ENCODE assay signal across 8 cellular contexts in genomic region chr20:45934046-45934586, GRCh38. TPM values are rescaled to one million over a fixed set of nuclear protein-coding genes. Genes with fewer than 3 reads are reported as not detected.
A peak's percentile ranks its signal among the peaks of the same experiment; 100 is the strongest.
DNase-seq lines count a peak whose midpoint lies in the region; ATAC-seq, FAIRE-seq and TF ChIP-seq lines count a peak whose summit lies in the region.

No MANE protein-coding gene starts in this region.

- H3K79me2 ChIP-seq in HepG2 (ENCODE audit: insufficient read depth, low read length) = peaks cover 24% of the 10 kb centered on the region

- peak overlapping the region; percentile 96 for H3K4me3 ChIP-seq in SJSA1
- peak overlapping the region; percentile 89 for H3K4me3 ChIP-seq in coronary artery
- peak overlapping the region; percentile 92 to 97 (median 95) for H3K4me3 ChIP-seq in HepG2 (replicated peaks in 1 of 3; ENCODE audit: insufficient read depth in 1 of 3, low read depth in 2 of 3, low read length in 3 of 3)

- FAIRE-seq in HTR-8/SVneo (lab: Jason Lieb, UNC) (no peak), HepG2 (lab: Jason Lieb, UNC) (no peak)

- no peaks in the 10 kb centered on the region for H4K20me1 ChIP-seq in HepG2 (ENCODE audit: insufficient read depth, low read length)

- in situ Hi-C loops in HepG2 (cut with HindIII; ENCODE audit: extremely low pct_ligation_motif_present, low pct_unique_long_range_greater_than_20kb) = loop anchor here (5.0 kb wide), 1 partner anchor 42 kb away; the partner anchor contains the start of genes CTSA and NEURL2

- intact Hi-C loops in HepG2 (cut with micrococcal nuclease; ENCODE audit: unreplicated experiment) = loop anchor here (2.0 to 5.0 kb wide), 4 partner anchors 38 to 102 kb away; partner anchors contain the start of genes ACOT8, CTSA, NEURL2 and SNX21

- TSS peak; percentile 88 for BruUV-seq in HepG2 (replicated peaks; lab: Mats Ljungman, UMichigan)

- 2% methylated on average over 27 of the region's 34 CpGs for WGBS in HepG2 (ENCODE audit: low lambda C conversion rate)

- TF ChIP-seq CTCF in coronary artery (IDR thresholded peaks at IDR 0.05) (no peak), HepG2 (CRISPR knock-in tag; IDR thresholded peaks at IDR 0.05) (0 out of 2 replicates have a peak, but pooled peaks have one; percentile 18)

- no peak for TF ChIP-seq POLR2A in HepG2 (IDR thresholded peaks at IDR 0.05; ENCODE audit: insufficient read depth in 1 of 2, low read depth in 2 of 2, low read length in 2 of 2)

- peak overlapping the region; percentile 99 for H3K27ac ChIP-seq in SJSA1
- peak overlapping the region; percentile 98 to 100 for H3K27ac ChIP-seq in coronary artery
- peak overlapping the region; percentile 97 for H3K27ac ChIP-seq in HepG2 (ENCODE audit: extremely low read length, insufficient read depth, low read length)

- peak; percentile 52 for DNase-seq in DMS114 treated with DMSO at 0.1 percent for 48 hours (lab: John Stamatoyannopoulos, UW; ENCODE audit: unreplicated experiment)
- DNase-seq in HTR-8/SVneo (ENCODE audit: insufficient read length, low spot score) = peak; percentile 74
- peak in 1 of 2 experiments; percentile 55 for DNase-seq in SJSA1 (ENCODE audit: low read depth in 1 of 2, low spot score in 2 of 2)
- peak; percentile 87 for DNase-seq in coronary artery (ENCODE audit: low spot score)
- no peak for DNase-seq in HepG2 (ENCODE audit: low spot score)

- TF ChIP-seq EP300 in HepG2 (IDR thresholded peaks at IDR 0.05; ENCODE audit: low read depth in 2 of 2, low read length in 2 of 2) (no peak), HepG2 (CRISPR knock-in tag; IDR thresholded peaks at IDR 0.05; ENCODE audit: borderline replicate concordance) (no peak)

- peaks cover 34% of the 10 kb centered on the region for H3K4me1 Mint-ChIP-seq in stimulated activated naive CD8-positive, alpha-beta T cell treated with anti-CD3 and anti-CD28 coated beads, Interleukin-15, Interleukin-2, amounts not matched to agents 100 ng/mL and 50 ng/mL, for 24 hours (ENCODE audit: low read depth)

- H3K36me3 Mint-ChIP-seq in stimulated activated naive CD8-positive, alpha-beta T cell treated with anti-CD3 and anti-CD28 coated beads, Interleukin-15, Interleukin-2, amounts not matched to agents 100 ng/mL and 50 ng/mL, for 24 hours (ENCODE audit: low read depth) = peaks cover 15% of the 10 kb centered on the region

- POLR2A ChIA-PET in HepG2 (lab: Yijun Ruan, JAX) = interaction anchor here (0.7 to 5.9 kb wide), 25 partner anchors 9 to 590 kb away, joined by 3 to 201 read pairs (median 7); partner anchors contain the start of genes ACOT8, CTSA, DNTTIP1 and NEURL2

- peak overlapping the region; percentile 99 for H3K27ac Mint-ChIP-seq in stimulated activated naive CD8-positive, alpha-beta T cell treated with anti-CD3 and anti-CD28 coated beads, Interleukin-15, Interleukin-2, amounts not matched to agents 100 ng/mL and 50 ng/mL, for 24 hours

- no peaks in the 10 kb centered on the region for H3K9me3 Mint-ChIP-seq in stimulated activated naive CD8-positive, alpha-beta T cell treated with anti-CD3 and anti-CD28 coated beads, Interleukin-15, Interleukin-2, amounts not matched to agents 100 ng/mL and 50 ng/mL, for 24 hours

- H3K4me2 ChIP-seq in HepG2 (ENCODE audit: low read depth, low read length) = peak overlapping the region; percentile 97

- H3K36me3 ChIP-seq in SJSA1 (peaks cover 33% of the 10 kb centered on the region), HepG2 (replicated peaks in 1 of 2; ENCODE audit: control insufficient read depth in 1 of 2, insufficient read depth in 2 of 2, low read length in 2 of 2) (peaks cover 19 to 21% of the 10 kb centered on the region in 2 experiments; a peak in 4 of 5 replicates)

- peak overlapping the region; percentile 98 for H3K4me3 Mint-ChIP-seq in stimulated activated naive CD8-positive, alpha-beta T cell treated with anti-CD3 and anti-CD28 coated beads, Interleukin-15, Interleukin-2, amounts not matched to agents 100 ng/mL and 50 ng/mL, for 24 hours

- no peaks in the 10 kb centered on the region for H3K27me3 Mint-ChIP-seq in stimulated activated naive CD8-positive, alpha-beta T cell treated with anti-CD3 and anti-CD28 coated beads, Interleukin-15, Interleukin-2, amounts not matched to agents 100 ng/mL and 50 ng/mL, for 24 hours

- CTCF ChIA-PET in HepG2 (lab: Yijun Ruan, JAX; ENCODE audit: low intra/inter-chr PET ratio, low total read pairs) = interaction anchor here (0.9 to 1.2 kb wide), 2 partner anchors 12 to 29 kb away, joined by 3 read pairs; no protein-coding TSS in a partner anchor

- H3K9me3 ChIP-seq in SJSA1 (replicated peaks) = no peaks in the 10 kb centered on the region
- no peaks in the 10 kb centered on the region for H3K9me3 ChIP-seq in HepG2 (ENCODE audit: low read length)

- TF ChIP-seq RAD21 in HepG2 (CRISPR knock-in tag; IDR thresholded peaks at IDR 0.05) = no peak

- ATAC-seq in GM19467 (IDR thresholded peaks at IDR 0.05; ENCODE audit: unreplicated experiment) (peak; percentile 3), HepG2 (peak; percentile 27), GM18870 (IDR thresholded peaks at IDR 0.05; ENCODE audit: unreplicated experiment) (no peak)

- no peaks in the 10 kb centered on the region for H3K27me3 ChIP-seq in SJSA1 (replicated peaks)
- H3K27me3 ChIP-seq in HepG2 (ENCODE audit: control insufficient read depth in 1 of 2, insufficient read depth in 2 of 2, low read length in 2 of 2) = no peaks in the 10 kb centered on the region; a peak in 1 of 5 replicates

- H3K4me1 ChIP-seq in SJSA1 (replicated peaks) (peaks cover 7% of the 10 kb centered on the region), HepG2 (ENCODE audit: insufficient read depth, low read length) (peaks cover 54% of the 10 kb centered on the region)

- H2AFZ ChIP-seq in HepG2 (ENCODE audit: low read length) = no peak overlapping the region

- peak overlapping the region; percentile 100 for H3K9ac ChIP-seq in HepG2 (ENCODE audit: insufficient read depth, low read depth, low read length)

RNA-seq across cellular contexts. Expression of gene PCIF1, which starts 0.4 kb away (rescaled TPM):
- total RNA-seq in SJSA1 (2014; rRNA removed; shearing (Covaris generic)) = 5.2 and 9.6 TPM in 2 replicates
- 18.5 and 20.9 TPM in 2 replicates for total RNA-seq in HepG2 (2016; rRNA removed; fragmentation: Illumina TruSeq; extraction: Trizol)
- 30.2 and 42.6 TPM in 2 replicates for total RNA-seq in HepG2 (2016; cell fraction: cytosol; rRNA removed; fragmentation: Illumina TruSeq; extraction: Trizol; ENCODE audit: low read depth)
- 17.6 and 21.4 TPM in 2 replicates for total RNA-seq in HepG2 (2016; cell fraction: insoluble cytoplasmic fraction; rRNA removed; fragmentation: Illumina TruSeq; extraction: Trizol)
- 35.4 and 44.6 TPM in 2 replicates for total RNA-seq in HepG2 (2016; cell fraction: membrane; rRNA removed; fragmentation: Illumina TruSeq; extraction: Trizol)
- total RNA-seq in HepG2 (2016; cell fraction: nucleus; rRNA removed; fragmentation: Illumina TruSeq; extraction: Trizol) = 19.3 and 21.9 TPM in 2 replicates
- polyA plus RNA-seq in HepG2 (2011; rRNA removed) = 21.6 and 24.4 TPM in 2 replicates
- polyA plus RNA-seq in HepG2 (2011; cell fraction: cytosol; rRNA removed) = 19.5 and 26.1 TPM in 2 replicates
- 38.0 and 44.1 TPM in 2 replicates for polyA plus RNA-seq in HepG2 (2011; cell fraction: nucleus; rRNA removed)
- 22.9 and 30.3 TPM in 2 replicates for polyA plus RNA-seq in HepG2 (2012)
- polyA plus RNA-seq in HepG2 (2016; cell fraction: cytosol; fragmentation: Illumina TruSeq; extraction: Trizol; ENCODE audit: low read depth) = 41.4 and 54.3 TPM in 2 replicates
- 27.4 and 35.6 TPM in 2 replicates for polyA plus RNA-seq in HepG2 (2016; cell fraction: insoluble cytoplasmic fraction; fragmentation: Illumina TruSeq; extraction: Trizol; ENCODE audit: low read depth)
- 51.1 and 55.4 TPM in 2 replicates for polyA plus RNA-seq in HepG2 (2016; cell fraction: membrane; fragmentation: Illumina TruSeq; extraction: Trizol; ENCODE audit: low read depth)
- polyA plus RNA-seq in HepG2 (2016; cell fraction: nucleus; fragmentation: Illumina TruSeq; extraction: Trizol; ENCODE audit: insufficient read depth, low read depth) = 35.5 and 37.2 TPM in 2 replicates
- polyA minus RNA-seq in HepG2 (2011; rRNA and poly(A)+ RNA removed; ENCODE audit: low replicate concordance) = 40.1 and 74.5 TPM in 2 replicates
- polyA minus RNA-seq in HepG2 (2011; cell fraction: cytosol; rRNA and poly(A)+ RNA removed) = 19.4 and 24.4 TPM in 2 replicates
- polyA minus RNA-seq in HepG2 (2011; cell fraction: nucleus; rRNA and poly(A)+ RNA removed) = 55.2 and 63.6 TPM in 2 replicates

RNA-seq across cellular contexts. Expression of gene PLTP, which starts 22.2 kb away (rescaled TPM):
- total RNA-seq in SJSA1 (2014; rRNA removed; shearing (Covaris generic)) = 4.2 and 6.6 TPM in 2 replicates
- total RNA-seq in HepG2 (2016; rRNA removed; fragmentation: Illumina TruSeq; extraction: Trizol) = 7.0 and 16.9 TPM in 2 replicates
- 3.6 and 5.4 TPM in 2 replicates for total RNA-seq in HepG2 (2016; cell fraction: cytosol; rRNA removed; fragmentation: Illumina TruSeq; extraction: Trizol; ENCODE audit: low read depth)
- total RNA-seq in HepG2 (2016; cell fraction: insoluble cytoplasmic fraction; rRNA removed; fragmentation: Illumina TruSeq; extraction: Trizol) = 5.7 and 18.2 TPM in 2 replicates
- 6.1 and 6.9 TPM in 2 replicates for total RNA-seq in HepG2 (2016; cell fraction: membrane; rRNA removed; fragmentation: Illumina TruSeq; extraction: Trizol)
- 18.3 and 22.2 TPM in 2 replicates for total RNA-seq in HepG2 (2016; cell fraction: nucleus; rRNA removed; fragmentation: Illumina TruSeq; extraction: Trizol)
- polyA plus RNA-seq in HepG2 (2011; rRNA removed) = 28.6 and 30.7 TPM in 2 replicates
- 26.4 and 36.2 TPM in 2 replicates for polyA plus RNA-seq in HepG2 (2011; cell fraction: cytosol; rRNA removed)
- polyA plus RNA-seq in HepG2 (2011; cell fraction: nucleus; rRNA removed) = 25.4 and 33.0 TPM in 2 replicates
- 13.5 and 20.7 TPM in 2 replicates for polyA plus RNA-seq in HepG2 (2012)
- 6.3 and 6.9 TPM in 2 replicates for polyA plus RNA-seq in HepG2 (2016; cell fraction: cytosol; fragmentation: Illumina TruSeq; extraction: Trizol; ENCODE audit: low read depth)
- polyA plus RNA-seq in HepG2 (2016; cell fraction: insoluble cytoplasmic fraction; fragmentation: Illumina TruSeq; extraction: Trizol; ENCODE audit: low read depth) = 7.2 and 10.5 TPM in 2 replicates
- 7.7 and 8.9 TPM in 2 replicates for polyA plus RNA-seq in HepG2 (2016; cell fraction: membrane; fragmentation: Illumina TruSeq; extraction: Trizol; ENCODE audit: low read depth)
- 31.7 and 37.7 TPM in 2 replicates for polyA plus RNA-seq in HepG2 (2016; cell fraction: nucleus; fragmentation: Illumina TruSeq; extraction: Trizol; ENCODE audit: insufficient read depth, low read depth)
- 3.3 and 51.4 TPM in 2 replicates for polyA minus RNA-seq in HepG2 (2011; rRNA and poly(A)+ RNA removed; ENCODE audit: low replicate concordance)
- polyA minus RNA-seq in HepG2 (2011; cell fraction: cytosol; rRNA and poly(A)+ RNA removed) = 17.1 and 20.1 TPM in 2 replicates
- polyA minus RNA-seq in HepG2 (2011; cell fraction: nucleus; rRNA and poly(A)+ RNA removed) = 8.1 and 10.7 TPM in 2 replicates

RNA-seq across cellular contexts. Expression of gene ZNF335, which starts 37.9 kb away (rescaled TPM):
- 8.1 and 12.2 TPM in 2 replicates for total RNA-seq in SJSA1 (2014; rRNA removed; shearing (Covaris generic))
- total RNA-seq in HepG2 (2016; rRNA removed; fragmentation: Illumina TruSeq; extraction: Trizol) = 6.0 and 13.7 TPM in 2 replicates
- total RNA-seq in HepG2 (2016; cell fraction: cytosol; rRNA removed; fragmentation: Illumina TruSeq; extraction: Trizol; ENCODE audit: low read depth) = 4.5 and 4.7 TPM in 2 replicates
- 5.0 and 12.7 TPM in 2 replicates for total RNA-seq in HepG2 (2016; cell fraction: insoluble cytoplasmic fraction; rRNA removed; fragmentation: Illumina TruSeq; extraction: Trizol)
- total RNA-seq in HepG2 (2016; cell fraction: membrane; rRNA removed; fragmentation: Illumina TruSeq; extraction: Trizol) = 6.7 and 7.0 TPM in 2 replicates
- total RNA-seq in HepG2 (2016; cell fraction: nucleus; rRNA removed; fragmentation: Illumina TruSeq; extraction: Trizol) = 18.8 and 22.0 TPM in 2 replicates
- 9.7 and 12.3 TPM in 2 replicates for polyA plus RNA-seq in HepG2 (2011; rRNA removed)
- polyA plus RNA-seq in HepG2 (2011; cell fraction: cytosol; rRNA removed) = 3.3 and 4.6 TPM in 2 replicates
- polyA plus RNA-seq in HepG2 (2011; cell fraction: nucleus; rRNA removed) = 62.4 and 81.3 TPM in 2 replicates
- 5.7 and 8.0 TPM in 2 replicates for polyA plus RNA-seq in HepG2 (2012)
- 1.5 TPM in 2 replicates for polyA plus RNA-seq in HepG2 (2016; cell fraction: cytosol; fragmentation: Illumina TruSeq; extraction: Trizol; ENCODE audit: low read depth)
- 5.1 and 7.0 TPM in 2 replicates for polyA plus RNA-seq in HepG2 (2016; cell fraction: insoluble cytoplasmic fraction; fragmentation: Illumina TruSeq; extraction: Trizol; ENCODE audit: low read depth)
- 2.9 and 3.1 TPM in 2 replicates for polyA plus RNA-seq in HepG2 (2016; cell fraction: membrane; fragmentation: Illumina TruSeq; extraction: Trizol; ENCODE audit: low read depth)
- polyA plus RNA-seq in HepG2 (2016; cell fraction: nucleus; fragmentation: Illumina TruSeq; extraction: Trizol; ENCODE audit: insufficient read depth, low read depth) = 40.5 and 45.7 TPM in 2 replicates
- 32.3 and 35.8 TPM in 2 replicates for polyA minus RNA-seq in HepG2 (2011; rRNA and poly(A)+ RNA removed; ENCODE audit: low replicate concordance)
- polyA minus RNA-seq in HepG2 (2011; cell fraction: cytosol; rRNA and poly(A)+ RNA removed) = 3.4 and 4.0 TPM in 2 replicates
- 42.4 and 45.0 TPM in 2 replicates for polyA minus RNA-seq in HepG2 (2011; cell fraction: nucleus; rRNA and poly(A)+ RNA removed)

RNA-seq across cellular contexts. Expression of gene CTSA, which starts 43.0 kb away (rescaled TPM):
- 50.2 and 76.8 TPM in 2 replicates for total RNA-seq in SJSA1 (2014; rRNA removed; shearing (Covaris generic))
- 63.8 and 202 TPM in 2 replicates for total RNA-seq in HepG2 (2016; rRNA removed; fragmentation: Illumina TruSeq; extraction: Trizol)
- total RNA-seq in HepG2 (2016; cell fraction: cytosol; rRNA removed; fragmentation: Illumina TruSeq; extraction: Trizol; ENCODE audit: low read depth) = 83.9 and 87.3 TPM in 2 replicates
- 57.2 and 212 TPM in 2 replicates for total RNA-seq in HepG2 (2016; cell fraction: insoluble cytoplasmic fraction; rRNA removed; fragmentation: Illumina TruSeq; extraction: Trizol)
- total RNA-seq in HepG2 (2016; cell fraction: membrane; rRNA removed; fragmentation: Illumina TruSeq; extraction: Trizol) = 50.4 and 53.1 TPM in 2 replicates
- total RNA-seq in HepG2 (2016; cell fraction: nucleus; rRNA removed; fragmentation: Illumina TruSeq; extraction: Trizol) = 213 and 263 TPM in 2 replicates
- polyA plus RNA-seq in HepG2 (2011; rRNA removed) = 222 and 231 TPM in 2 replicates
- 240 and 265 TPM in 2 replicates for polyA plus RNA-seq in HepG2 (2011; cell fraction: cytosol; rRNA removed)
- 851 and 910 TPM in 2 replicates for polyA plus RNA-seq in HepG2 (2011; cell fraction: nucleus; rRNA removed)
- polyA plus RNA-seq in HepG2 (2012) = 102 and 105 TPM in 2 replicates
- polyA plus RNA-seq in HepG2 (2016; cell fraction: cytosol; fragmentation: Illumina TruSeq; extraction: Trizol; ENCODE audit: low read depth) = 37.4 and 39.2 TPM in 2 replicates
- polyA plus RNA-seq in HepG2 (2016; cell fraction: insoluble cytoplasmic fraction; fragmentation: Illumina TruSeq; extraction: Trizol; ENCODE audit: low read depth) = 82.4 and 101 TPM in 2 replicates
- 45.6 and 51.6 TPM in 2 replicates for polyA plus RNA-seq in HepG2 (2016; cell fraction: membrane; fragmentation: Illumina TruSeq; extraction: Trizol; ENCODE audit: low read depth)
- polyA plus RNA-seq in HepG2 (2016; cell fraction: nucleus; fragmentation: Illumina TruSeq; extraction: Trizol; ENCODE audit: insufficient read depth, low read depth) = 573 and 587 TPM in 2 replicates
- 289 and 410 TPM in 2 replicates for polyA minus RNA-seq in HepG2 (2011; rRNA and poly(A)+ RNA removed; ENCODE audit: low replicate concordance)
- polyA minus RNA-seq in HepG2 (2011; cell fraction: cytosol; rRNA and poly(A)+ RNA removed) = 109 and 118 TPM in 2 replicates
- polyA minus RNA-seq in HepG2 (2011; cell fraction: nucleus; rRNA and poly(A)+ RNA removed) = 292 and 323 TPM in 2 replicates

RNA-seq across cellular contexts. Expression of gene NEURL2, which starts 43.1 kb away (rescaled TPM):
- total RNA-seq in SJSA1 (2014; rRNA removed; shearing (Covaris generic)) = 1.9 and 2.7 TPM in 2 replicates
- total RNA-seq in HepG2 (2016; rRNA removed; fragmentation: Illumina TruSeq; extraction: Trizol) = 4.1 and 9.7 TPM in 2 replicates
- 6.7 and 8.8 TPM in 2 replicates for total RNA-seq in HepG2 (2016; cell fraction: cytosol; rRNA removed; fragmentation: Illumina TruSeq; extraction: Trizol; ENCODE audit: low read depth)
- 6.0 and 9.5 TPM in 2 replicates for total RNA-seq in HepG2 (2016; cell fraction: insoluble cytoplasmic fraction; rRNA removed; fragmentation: Illumina TruSeq; extraction: Trizol)
- total RNA-seq in HepG2 (2016; cell fraction: membrane; rRNA removed; fragmentation: Illumina TruSeq; extraction: Trizol) = 7.3 and 9.1 TPM in 2 replicates
- total RNA-seq in HepG2 (2016; cell fraction: nucleus; rRNA removed; fragmentation: Illumina TruSeq; extraction: Trizol) = 14.4 and 18.5 TPM in 2 replicates
- 7.2 and 12.2 TPM in 2 replicates for polyA plus RNA-seq in HepG2 (2011; rRNA removed)
- polyA plus RNA-seq in HepG2 (2011; cell fraction: cytosol; rRNA removed) = 3.7 and 6.3 TPM in 2 replicates
- polyA plus RNA-seq in HepG2 (2011; cell fraction: nucleus; rRNA removed) = 57.9 and 58.9 TPM in 2 replicates
- polyA plus RNA-seq in HepG2 (2012) = 4.2 and 4.6 TPM in 2 replicates
- polyA plus RNA-seq in HepG2 (2016; cell fraction: cytosol; fragmentation: Illumina TruSeq; extraction: Trizol; ENCODE audit: low read depth) = 4.1 and 4.3 TPM in 2 replicates
- 4.2 and 4.9 TPM in 2 replicates for polyA plus RNA-seq in HepG2 (2016; cell fraction: insoluble cytoplasmic fraction; fragmentation: Illumina TruSeq; extraction: Trizol; ENCODE audit: low read depth)
- 3.9 and 4.0 TPM in 2 replicates for polyA plus RNA-seq in HepG2 (2016; cell fraction: membrane; fragmentation: Illumina TruSeq; extraction: Trizol; ENCODE audit: low read depth)
- 18.5 and 19.4 TPM in 2 replicates for polyA plus RNA-seq in HepG2 (2016; cell fraction: nucleus; fragmentation: Illumina TruSeq; extraction: Trizol; ENCODE audit: insufficient read depth, low read depth)
- 1.3 and 16.0 TPM in 2 replicates for polyA minus RNA-seq in HepG2 (2011; rRNA and poly(A)+ RNA removed; ENCODE audit: low replicate concordance)
- polyA minus RNA-seq in HepG2 (2011; cell fraction: cytosol; rRNA and poly(A)+ RNA removed) = 1.9 and 2.1 TPM in 2 replicates
- 24.2 and 27.4 TPM in 2 replicates for polyA minus RNA-seq in HepG2 (2011; cell fraction: nucleus; rRNA and poly(A)+ RNA removed)
